21 cellular contexts compared by ENCODE assay signal in the genomic region with DNA sequence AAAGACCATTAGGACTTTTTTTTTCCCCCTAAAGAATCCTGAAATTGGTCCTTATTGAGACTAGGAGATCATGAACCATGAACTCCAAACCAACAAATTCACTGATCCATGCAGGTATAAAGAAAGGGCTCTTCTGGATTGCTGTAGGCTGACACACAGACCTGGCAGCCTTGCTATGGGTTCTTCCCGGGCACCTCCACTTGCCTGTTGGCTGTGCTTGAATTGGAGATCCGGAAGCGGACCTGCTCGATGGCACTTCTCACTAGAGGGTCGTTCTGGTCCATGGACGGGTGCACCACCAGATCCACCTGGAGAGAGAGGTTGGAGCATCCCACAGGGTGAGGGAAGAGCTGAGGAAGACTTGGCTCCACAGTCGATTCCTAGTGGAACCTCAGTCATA.
"Had no signal": no experiment of that assay in that cellular context is flagged by ENCODE, and none has a peak within 500 bp of the region (broad histone marks: within the 10 kb centered on the region; RNA-seq: fewer than 3 reads in every experiment).

No MANE protein-coding gene starts in this region.

- H3K27ac ChIP-seq: coronary artery, left lung, lower lobe of right lung, spleen, suprapubic skin, tibial artery, upper lobe of left lung, vagina had no signal

- H3K4me1 Mint-ChIP-seq: memory B cell, mesothelial cell of epicardium, naive B cell had no signal

- H3K4me3 ChIP-seq: coronary artery, heart left ventricle, left lung, lower lobe of right lung, spleen, suprapubic skin, tibial artery, upper lobe of left lung, vagina had no signal

- DNase-seq: effector CD4-positive, alpha-beta T cell; heart left ventricle; hippocampal formation; kidney glomerular epithelial cell; left lung; lower lobe of right lung; naive B cell; spleen; stimulated activated CD4-positive, alpha-beta T cell treated with anti-CD3 and anti-CD28 coated beads, Interleukin-15, amount 100 ng/mL, for 24 hours; stimulated activated CD4-positive, alpha-beta T cell treated with anti-CD3 and anti-CD28 coated beads, Interleukin-1b, Interleukin-23, amount 100 ng/mL, for 48 hours; stimulated activated CD4-positive, alpha-beta T cell treated with anti-CD3 and anti-CD28 coated beads, Interleukin-4, amount 100 ng/mL, for 24 hours; stimulated activated naive CD4-positive, alpha-beta T cell; tibial artery; upper lobe of left lung had no signal

- H3K4me3 Mint-ChIP-seq: memory B cell, mesothelial cell of epicardium, naive B cell, nephron had no signal

- H3K4me1 ChIP-seq: lower lobe of right lung, spleen, suprapubic skin, tibial artery, upper lobe of left lung, vagina had no signal

- H3K9me3 Mint-ChIP-seq: memory B cell, mesothelial cell of epicardium, naive B cell, nephron had no signal

- H3K27me3 ChIP-seq: heart left ventricle, left lung, spleen, suprapubic skin, tibial artery, upper lobe of left lung, vagina had no signal

- H3K27me3 Mint-ChIP-seq: memory B cell, naive B cell had no signal

- ATAC-seq: lower lobe of right lung, sciatic nerve had no signal

- H3K9me3 ChIP-seq: heart left ventricle, left lung, lower lobe of right lung, spleen, suprapubic skin, tibial artery, upper lobe of left lung, vagina had no signal

- H3K27ac Mint-ChIP-seq: memory B cell, mesothelial cell of epicardium had no signal
